ENCODE assay signal across 8 cellular contexts in genomic region chr10:25682203-25682950, GRCh38.
DNase-seq lines count a peak whose midpoint lies in the region; ATAC-seq and TF ChIP-seq lines count a peak whose summit lies in the region.

No MANE protein-coding gene starts in this region.

- H3K4me1 ChIP-seq in A673 (ENCODE audit: insufficient read depth, low read length, poor library complexity, severe bottlenecking), result no peaks in the 10 kb centered on the region

- ATAC-seq in GM18505 (IDR thresholded peaks at IDR 0.05; ENCODE audit: unreplicated experiment) (no peak), HG02938 (IDR thresholded peaks at IDR 0.05; ENCODE audit: unreplicated experiment) (no peak)

- POLR2A ChIA-PET in A673 (lab: Charles Lee; ENCODE audit: low non-redundant PET), result no interaction called here

- CTCF ChIA-PET in A673 (lab: Charles Lee), result no interaction called here

- intact Hi-C loops in A673 (cut with micrococcal nuclease; ENCODE audit: unreplicated experiment), result no loop called here

- no peaks in the 10 kb centered on the region for H3K27me3 ChIP-seq in A673 (replicated peaks; ENCODE audit: insufficient read depth, low read depth, low read length, poor library complexity)

- peak overlapping the region; percentile 30 for H3K4me3 ChIP-seq in A673 (ENCODE audit: low read depth, low read length, poor library complexity, severe bottlenecking)

- H3K9me3 ChIP-seq in A673 (ENCODE audit: low read depth, low read length, poor library complexity, severe bottlenecking), result no peaks in the 10 kb centered on the region

- H3K27ac ChIP-seq in A673 (ENCODE audit: low read depth, low read length, poor library complexity, severe bottlenecking) (no peak overlapping the region), cingulate gyrus (ENCODE audit: low read depth, low read length) (peak overlapping the region; percentile 63)

- no TSS peak for BruUV-seq in A673 (replicated peaks; lab: Mats Ljungman, UMichigan)

- peak; percentile 40 for DNase-seq in A673 (ENCODE audit: low spot score)
- peak; percentile 54 for DNase-seq in NCI-H146 treated with DMSO at 0.1 percent for 48 hours (lab: John Stamatoyannopoulos, UW; ENCODE audit: unreplicated experiment)
- DNase-seq in midbrain (lab: John Stamatoyannopoulos, UW), result peak; percentile 80
- no peak for DNase-seq in 8988T
- DNase-seq in amniotic stem cell (lab: John Stamatoyannopoulos, UW), result no peak

- TF ChIP-seq POLR2A in GM18505 (IDR thresholded peaks at IDR 0.05; ENCODE audit: borderline replicate concordance, extremely low read depth, insufficient read depth, insufficient read length), result no peak

- TF ChIP-seq CTCF in A673 (conservative IDR thresholded peaks at IDR 0.05; ENCODE audit: low read depth, low read length), result peak; percentile 53

- no peaks in the 10 kb centered on the region for H3K36me3 ChIP-seq in A673 (ENCODE audit: insufficient read depth, low read length, poor library complexity, severe bottlenecking)

Comparison
In these comparisons a context has a peak if more than half of its experiments do, and no peak if none do; other contexts are left out.
1. DNase-seq: peak in A673 (single experiment), NCI-H146 treated with DMSO at 0.1 percent for 48 hours (single experiment) and midbrain (single experiment); none in 8988T (single experiment) and amniotic stem cell (single experiment).